27 cellular contexts compared by ENCODE assay signal in genomic region chr7:66474441-66474840, GRCh38.
"Had no signal": no experiment of that assay in that cellular context is flagged by ENCODE, and none has a peak within 500 bp of the region (broad histone marks: within the 10 kb centered on the region; RNA-seq: fewer than 3 reads in every experiment).

No MANE protein-coding gene starts in this region.

- ATAC-seq: activated CD8-positive, alpha-beta memory T cell treated with anti-CD3 and anti-CD28 coated beads, Interleukin-2, amount 10 ng/mL, durations not matched to agents 7 days and 5 days; activated CD8-positive, alpha-beta T cell treated with anti-CD3 and anti-CD28 coated beads, Interleukin-2, amount 10 ng/mL, durations not matched to agents 7 days and 5 days; activated naive CD8-positive, alpha-beta T cell treated with anti-CD3 and anti-CD28 coated beads, Interleukin-2, amount 50 U/mL, for 24 hours; T-cell; T-helper 17 cell had no signal

- H3K4me3 ChIP-seq: ascending aorta, cardiac muscle cell had no signal

- H3K27me3 ChIP-seq: ascending aorta, cardiac muscle cell had no signal

- DNase-seq: activated B cell treated with CpG ODN at 0.5 μM for 24 hours; activated CD4-positive, alpha-beta memory T cell treated with anti-CD3 and anti-CD28 coated beads, Interleukin-2, amount 10 ng/mL, durations not matched to agents 7 days and 5 days; activated CD4-positive, alpha-beta T cell treated with anti-CD3 and anti-CD28 coated beads for 4 hours; activated CD4-positive, alpha-beta T cell treated with anti-CD3 and anti-CD28 coated beads, Interleukin-2, amount 10 ng/mL, durations not matched to agents 24 days and 14 days; activated CD4-positive, alpha-beta T cell treated with anti-CD3 and anti-CD28 coated beads, Interleukin-2, amount 50 U/mL, for 1 hour; activated CD4-positive, alpha-beta T cell treated with anti-CD3 and anti-CD28 coated beads, Interleukin-2, amount 50 U/mL, for 4 hours; activated CD4-positive, CD25-positive, alpha-beta regulatory T cell treated with anti-CD3 and anti-CD28 coated beads, Interleukin-2, amount 50 U/mL, for 72 hours; activated CD8-positive, alpha-beta memory T cell treated with anti-CD3 and anti-CD28 coated beads for 24 hours; activated CD8-positive, alpha-beta memory T cell treated with anti-CD3 and anti-CD28 coated beads, Interleukin-2, amount 10 ng/mL, durations not matched to agents 7 days and 5 days; activated CD8-positive, alpha-beta memory T cell treated with anti-CD3 and anti-CD28 coated beads, Interleukin-2, amount 50 U/mL, for 48 hours; activated CD8-positive, alpha-beta T cell treated with anti-CD3 and anti-CD28 coated beads, Interleukin-2, amount 10 ng/mL, durations not matched to agents 7 days and 5 days; activated effector memory CD4-positive, alpha-beta T cell treated with Interleukin-2 at 50 U/mL for 16 hours; activated gamma-delta T cell; activated naive CD4-positive, alpha-beta T cell treated with anti-CD3 and anti-CD28 coated beads, Interleukin-2, amount 10 ng/mL, durations not matched to agents 7 days and 5 days; activated naive CD4-positive, alpha-beta T cell treated with Interleukin-2 at 50 U/mL for 16 hours; activated naive CD8-positive, alpha-beta T cell treated with anti-CD3 and anti-CD28 coated beads, Interleukin-2, amount 10 ng/mL, durations not matched to agents 7 days and 5 days; activated naive CD8-positive, alpha-beta T cell treated with anti-CD3 and anti-CD28 coated beads, Interleukin-2, amount 50 U/mL, for 24 hours; activated T-cell treated with anti-CD3 and anti-CD28 coated beads, Interleukin-2, amount 50 U/mL, for 24 hours; activated T-cell treated with anti-CD3 and anti-CD28 coated beads, Interleukin-2, amount 50 U/mL, for 48 hours; amygdala; anterior cingulate cortex; caudate nucleus; cerebellar nuclear complex; T-cell; T-helper 17 cell had no signal
